Comparison of ENCODE assay signal across 25 cellular contexts in genomic region chr5:176624916-176625315, GRCh38. TPM values are rescaled to one million over a fixed set of nuclear protein-coding genes. Genes with fewer than 3 reads are reported as not detected.
"Had no signal": no experiment of that assay in that cellular context is flagged by ENCODE, and none has a peak within 500 bp of the region (broad histone marks: within the 10 kb centered on the region; RNA-seq: fewer than 3 reads in every experiment).

No MANE protein-coding gene starts in this region.

- DNase-seq: effector CD4-positive, alpha-beta T cell; endodermal cell; heart left ventricle; hippocampal formation; left colon; left ventricle myocardium superior; mesenchymal stem cell; midbrain; occipital lobe; pancreas; small intestine; stimulated activated CD4-positive, alpha-beta T cell treated with anti-CD3 and anti-CD28 coated beads, Interleukin-12 subunit alpha, Interleukin-12 subunit beta, amount 100 ng/mL, for 4 hours; stimulated activated naive CD4-positive, alpha-beta T cell; stomach; substantia nigra; transverse colon had no signal

- H3K4me3 ChIP-seq: heart left ventricle, lung, neural progenitor cell, pancreas, stomach, thoracic aorta, transverse colon had no signal

- H3K27ac ChIP-seq: heart left ventricle, neural progenitor cell, pancreas, stomach, thoracic aorta, transverse colon had no signal

- ATAC-seq: heart left ventricle; left colon; left ventricle myocardium superior; natural killer cell treated with Interleukin-12 subunit alpha and Interleukin-12 subunit beta and Interleukin-15 and Interleukin-18, amount 100 ng/mL, for 72 hours; pancreas; right cardiac atrium had no signal

- H3K9me3 ChIP-seq: heart left ventricle, pancreas, stomach, thoracic aorta, transverse colon had no signal

- H3K36me3 ChIP-seq: heart left ventricle, neural progenitor cell, pancreas, stomach, thoracic aorta, transverse colon had no signal

RNA-seq across cellular contexts. Expression of gene SNCB, which starts 5.4 kb away (rescaled TPM):
- total RNA-seq: endothelial cell of umbilical vein; kidney epithelial cell; left colon; left ventricle myocardium superior; lung; natural killer cell treated with Interleukin-12 subunit alpha and Interleukin-12 subunit beta and Interleukin-15 and Interleukin-18, amount 100 ng/mL, for 72 hours; stomach; thoracic aorta; transverse colon had no signal

RNA-seq across cellular contexts. Expression of gene EIF4E1B, which starts 5.6 kb away (rescaled TPM):
- total RNA-seq: dermis microvascular lymphatic vessel endothelial cell; endothelial cell of umbilical vein; heart left ventricle; kidney epithelial cell; left colon; left ventricle myocardium superior; lung; natural killer cell treated with Interleukin-12 subunit alpha and Interleukin-12 subunit beta and Interleukin-15 and Interleukin-18, amount 100 ng/mL, for 72 hours; occipital lobe; progenitor cell of endocrine pancreas; right cardiac atrium; stomach; thoracic aorta; transverse colon had no signal
